Comparison of ENCODE assay signal across 12 cellular contexts in the genomic region with DNA sequence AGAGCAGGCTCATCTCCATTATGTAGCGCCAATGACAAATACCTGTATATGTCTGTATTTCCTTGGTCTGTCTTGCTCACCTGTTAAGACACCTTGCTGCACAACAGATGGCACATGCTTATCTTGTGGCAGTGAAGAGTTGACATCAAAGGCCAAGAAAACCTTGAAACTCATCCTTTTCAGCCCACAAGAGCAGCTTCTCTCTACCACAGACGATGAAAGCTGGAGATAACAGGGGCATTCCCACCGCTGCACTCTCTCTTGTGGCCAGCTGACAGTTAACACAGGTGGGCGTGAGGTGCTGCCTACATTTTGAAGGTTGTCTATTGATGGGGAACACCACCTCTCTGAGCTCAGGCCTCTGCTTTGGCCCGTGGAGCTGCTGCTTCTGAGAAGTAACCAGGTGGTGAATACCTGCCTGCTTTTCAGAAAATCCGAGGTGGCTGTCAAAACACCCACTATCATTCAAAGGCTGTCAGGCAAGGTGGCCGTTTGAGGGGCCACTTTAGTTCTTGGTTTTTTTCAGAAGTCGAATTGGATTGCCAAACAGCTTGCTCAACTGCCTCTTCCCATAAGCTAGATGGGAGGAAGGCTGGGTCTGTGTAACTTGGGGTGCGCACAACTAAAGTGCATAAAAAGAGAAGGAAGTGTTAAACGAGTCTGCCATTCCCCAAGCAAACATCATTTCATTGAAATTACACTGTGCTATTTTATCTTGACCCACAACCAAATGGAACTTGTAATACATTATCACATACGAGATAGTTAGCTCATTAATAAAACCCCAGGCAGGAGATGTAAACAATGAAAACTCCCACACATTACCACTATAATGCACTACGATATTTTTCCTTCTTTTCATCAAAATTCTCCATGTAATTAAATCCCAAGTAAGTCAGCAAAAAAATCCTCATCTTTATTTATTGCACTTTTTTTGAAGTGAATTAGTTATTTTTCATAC.
DNase-seq lines count a peak whose midpoint lies in the region; ATAC-seq and TF ChIP-seq lines count a peak whose summit lies in the region.
"Had no signal": no experiment of that assay in that cellular context is flagged by ENCODE, and none has a peak within 500 bp of the region (broad histone marks: within the 10 kb centered on the region; RNA-seq: fewer than 3 reads in every experiment).

No MANE protein-coding gene starts in this region.

- H3K27ac ChIP-seq in upper lobe of left lung (no peak overlapping the region), left ventricle myocardium inferior (replicated peaks) (no peak overlapping the region)
- H3K27ac ChIP-seq: psoas muscle had no signal

- POLR2A ChIA-PET in T-cell (lab: Charles Lee) = no interaction called here

- peaks cover 7 to 18% (median 11%) of the 10 kb centered on the region in 3 donors for H3K4me1 Mint-ChIP-seq in T-cell

- peaks cover 0 to 9% (median 2%) of the 10 kb centered on the region in 3 donors for H3K9me3 Mint-ChIP-seq in T-cell
- H3K9me3 Mint-ChIP-seq in activated naive CD4-positive, alpha-beta T cell treated with anti-CD3 and anti-CD28 coated beads, Interleukin-2, amount 50 U/mL, for 72 hours = peaks cover 5 to 6% of the 10 kb centered on the region in 2 donors

- H3K27me3 ChIP-seq in upper lobe of left lung (no peaks in the 10 kb centered on the region), left ventricle myocardium inferior (ENCODE audit: low read depth) (peaks cover 11% of the 10 kb centered on the region)

- no peak overlapping the region for H3K27ac Mint-ChIP-seq in T-cell
- no peak overlapping the region for H3K27ac Mint-ChIP-seq in activated naive CD4-positive, alpha-beta T cell treated with anti-CD3 and anti-CD28 coated beads, Interleukin-2, amount 50 U/mL, for 72 hours

- H3K9me3 ChIP-seq in upper lobe of left lung (no peaks in the 10 kb centered on the region), left ventricle myocardium inferior (replicated peaks) (no peaks in the 10 kb centered on the region)
- H3K9me3 ChIP-seq: psoas muscle had no signal

- CTCF ChIA-PET in T-cell (lab: Charles Lee) = interaction anchor here (0.6 to 1.0 kb wide), 2 partner anchors 11 to 62 kb away, joined by 3 to 4 read pairs; no protein-coding TSS in a partner anchor

- ATAC-seq in T-cell (replicated peaks in 1 of 4) (peak; percentile 54 to 98 (median 73)), upper lobe of left lung (ENCODE audit: low FRiP score in 2 of 2) (no peak)
- peak; percentile 63 to 68 for ATAC-seq in activated naive CD4-positive, alpha-beta T cell treated with anti-CD3 and anti-CD28 coated beads, Interleukin-2, amount 50 U/mL, for 72 hours
- ATAC-seq in stimulated activated naive CD8-positive, alpha-beta T cell treated with anti-CD3 and anti-CD28 coated beads, Interleukin-15, Interleukin-2, amounts not matched to agents 100 U/mL and 50 U/mL, for 24 hours = peak; percentile 80
- ATAC-seq: psoas muscle had no signal

- no peaks in the 10 kb centered on the region for H3K36me3 ChIP-seq in upper lobe of left lung
- no peaks in the 10 kb centered on the region for H3K36me3 ChIP-seq in left ventricle myocardium inferior

- intact Hi-C loops in left ventricle myocardium inferior (cut with micrococcal nuclease) = no loop called here

- TF ChIP-seq POLR2A in upper lobe of left lung (IDR thresholded peaks at IDR 0.05) = no peak

- H3K4me3 ChIP-seq in upper lobe of left lung (no peak overlapping the region), left ventricle myocardium inferior (no peak overlapping the region)
- H3K4me3 ChIP-seq: lung, psoas muscle had no signal

- H3K4me3 Mint-ChIP-seq in T-cell = no peak overlapping the region

- WGBS in upper lobe of left lung, 2 donors = 51 to 53% methylated on average over 12 of the region's 12 CpGs

- peaks cover 52 to 59% of the 10 kb centered on the region in 2 donors for H3K27me3 Mint-ChIP-seq in T-cell

- TF ChIP-seq CTCF in upper lobe of left lung (IDR thresholded peaks at IDR 0.05) (no peak), left ventricle myocardium inferior (IDR thresholded peaks at IDR 0.05; ENCODE audit: borderline replicate concordance) (no peak)

- DNase-seq in activated gamma-delta T cell treated with Interleukin-2 at 50 U/mL for 16 hours = peak; percentile 24
- no peak for DNase-seq in activated gamma-delta T cell (lab: John Stamatoyannopoulos, UW)
- DNase-seq in T-cell = peak in 31 of 34 experiments; percentile 5 to 71 (median 30)
- DNase-seq in activated naive CD4-positive, alpha-beta T cell treated with anti-CD3 and anti-CD28 coated beads, Interleukin-2, amount 50 U/mL, for 72 hours (ENCODE audit: low spot score in 2 of 2) = no peak
- DNase-seq in stimulated activated naive CD8-positive, alpha-beta T cell treated with anti-CD3 and anti-CD28 coated beads, Interleukin-15, Interleukin-2, amounts not matched to agents 100 U/mL and 50 U/mL, for 24 hours = peak; percentile 26
- no peak for DNase-seq in upper lobe of left lung
- no peak for DNase-seq in left ventricle myocardium inferior
- DNase-seq in effector CD4-positive, alpha-beta T cell = no peak
- DNase-seq: NCI-H226, psoas muscle, SHP77 treated with DMSO at 0.1 percent for 48 hours had no signal

- TF ChIP-seq EP300 in upper lobe of left lung (IDR thresholded peaks at IDR 0.05) = no peak

- H3K36me3 Mint-ChIP-seq in T-cell = no peaks in the 10 kb centered on the region
- peaks cover 0 to 6% of the 10 kb centered on the region in 2 donors for H3K36me3 Mint-ChIP-seq in activated naive CD4-positive, alpha-beta T cell treated with anti-CD3 and anti-CD28 coated beads, Interleukin-2, amount 50 U/mL, for 72 hours

- H3K4me1 ChIP-seq in upper lobe of left lung = no peaks in the 10 kb centered on the region
- no peaks in the 10 kb centered on the region for H3K4me1 ChIP-seq in left ventricle myocardium inferior
- H3K4me1 ChIP-seq: psoas muscle had no signal

Comparison
In these comparisons a context has a peak if more than half of its experiments do, and no peak if none do; other contexts are left out.
1. DNase-seq: peak in activated gamma-delta T cell treated with Interleukin-2 at 50 U/mL for 16 hours (single experiment), T-cell (31 of 34) and stimulated activated naive CD8-positive, alpha-beta T cell treated with anti-CD3 and anti-CD28 coated beads, Interleukin-15, Interleukin-2, amounts not matched to agents 100 U/mL and 50 U/mL, for 24 hours (single experiment); none in activated gamma-delta T cell (single experiment), activated naive CD4-positive, alpha-beta T cell treated with anti-CD3 and anti-CD28 coated beads, Interleukin-2, amount 50 U/mL, for 72 hours (0 of 2), upper lobe of left lung (0 of 2), left ventricle myocardium inferior (single experiment) and effector CD4-positive, alpha-beta T cell (single experiment).
2. ATAC-seq: peak in T-cell (4 of 4), activated naive CD4-positive, alpha-beta T cell treated with anti-CD3 and anti-CD28 coated beads, Interleukin-2, amount 50 U/mL, for 72 hours (2 of 2) and stimulated activated naive CD8-positive, alpha-beta T cell treated with anti-CD3 and anti-CD28 coated beads, Interleukin-15, Interleukin-2, amounts not matched to agents 100 U/mL and 50 U/mL, for 24 hours (single experiment); none in upper lobe of left lung (0 of 2).